Comparison of ENCODE assay signal across 10 cellular contexts in genomic region chr2:58107803-58108710, GRCh38.
DNase-seq lines count a peak whose midpoint lies in the region; ATAC-seq and TF ChIP-seq lines count a peak whose summit lies in the region.
"Had no signal": no experiment of that assay in that cellular context is flagged by ENCODE, and none has a peak within 500 bp of the region (broad histone marks: within the 10 kb centered on the region; RNA-seq: fewer than 3 reads in every experiment).

No MANE protein-coding gene starts in this region.

- CTCF ChIA-PET in activated CD8-positive, alpha-beta T cell treated with anti-CD3 and anti-CD28 coated beads for 36 hours (lab: Charles Lee) = interaction anchor here (1.3 kb wide), 1 partner anchor 9 kb away, joined by 4 read pairs; no protein-coding TSS in a partner anchor
- CTCF ChIA-PET in activated CD8-positive, alpha-beta T cell treated with anti-CD3 and anti-CD28 coated beads, Interleukin-2, amount 10 ng/mL, durations not matched to agents 7 days and 5 days (lab: Charles Lee) = no interaction called here

- intact Hi-C loops in activated CD8-positive, alpha-beta T cell treated with anti-CD3 and anti-CD28 coated beads for 36 hours (cut with micrococcal nuclease) = no loop called here

- TF ChIP-seq CTCF in activated CD8-positive, alpha-beta T cell treated with anti-CD3 and anti-CD28 coated beads for 36 hours (IDR thresholded peaks at IDR 0.05) = no peak
- no peak for TF ChIP-seq CTCF in fibroblast of the aortic adventitia (IDR thresholded peaks at IDR 0.05; ENCODE audit: insufficient read depth, low read length)

- H3K27ac Mint-ChIP-seq in activated CD8-positive, alpha-beta T cell treated with anti-CD3 and anti-CD28 coated beads for 36 hours = no peak overlapping the region
- no peak overlapping the region for H3K27ac Mint-ChIP-seq in activated CD8-positive, alpha-beta T cell treated with anti-CD3 and anti-CD28 coated beads, Interleukin-2, amount 10 ng/mL, durations not matched to agents 7 days and 5 days
- peak overlapping the region; percentile 71 for H3K27ac Mint-ChIP-seq in stimulated activated naive CD8-positive, alpha-beta T cell treated with anti-CD3 and anti-CD28 coated beads, Interleukin-15, Interleukin-2, amounts not matched to agents 100 ng/mL and 50 ng/mL, for 24 hours
- H3K27ac Mint-ChIP-seq: B cell had no signal

- H3K4me1 Mint-ChIP-seq in activated CD8-positive, alpha-beta T cell treated with anti-CD3 and anti-CD28 coated beads for 36 hours (ENCODE audit: low read depth) = peaks cover 11% of the 10 kb centered on the region
- H3K4me1 Mint-ChIP-seq in activated CD8-positive, alpha-beta T cell treated with anti-CD3 and anti-CD28 coated beads, Interleukin-2, amount 10 ng/mL, durations not matched to agents 7 days and 5 days (ENCODE audit: low read depth) = no peaks in the 10 kb centered on the region
- peaks cover 12% of the 10 kb centered on the region for H3K4me1 Mint-ChIP-seq in stimulated activated naive CD8-positive, alpha-beta T cell treated with anti-CD3 and anti-CD28 coated beads, Interleukin-15, Interleukin-2, amounts not matched to agents 100 ng/mL and 50 ng/mL, for 24 hours (ENCODE audit: low read depth)

- ATAC-seq in activated CD8-positive, alpha-beta T cell treated with anti-CD3 and anti-CD28 coated beads for 36 hours = peak; percentile 68
- no peak for ATAC-seq in activated CD8-positive, alpha-beta T cell treated with anti-CD3 and anti-CD28 coated beads, Interleukin-2, amount 10 ng/mL, durations not matched to agents 7 days and 5 days
- no peak for ATAC-seq in GM21528 (IDR thresholded peaks at IDR 0.05; ENCODE audit: low FRiP score, unreplicated experiment)

- H3K4me3 ChIP-seq in fibroblast of the aortic adventitia (ENCODE audit: low read depth, low read length) = peak overlapping the region; percentile 51

- no peak overlapping the region for H3K4me3 Mint-ChIP-seq in activated CD8-positive, alpha-beta T cell treated with anti-CD3 and anti-CD28 coated beads for 36 hours
- H3K4me3 Mint-ChIP-seq in activated CD8-positive, alpha-beta T cell treated with anti-CD3 and anti-CD28 coated beads, Interleukin-2, amount 10 ng/mL, durations not matched to agents 7 days and 5 days = no peak overlapping the region
- no peak overlapping the region for H3K4me3 Mint-ChIP-seq in stimulated activated naive CD8-positive, alpha-beta T cell treated with anti-CD3 and anti-CD28 coated beads, Interleukin-15, Interleukin-2, amounts not matched to agents 100 ng/mL and 50 ng/mL, for 24 hours
- H3K4me3 Mint-ChIP-seq: B cell had no signal

- peaks cover 9% of the 10 kb centered on the region for H3K36me3 Mint-ChIP-seq in activated CD8-positive, alpha-beta T cell treated with anti-CD3 and anti-CD28 coated beads for 36 hours (ENCODE audit: low read depth)
- peaks cover 6% of the 10 kb centered on the region for H3K36me3 Mint-ChIP-seq in activated CD8-positive, alpha-beta T cell treated with anti-CD3 and anti-CD28 coated beads, Interleukin-2, amount 10 ng/mL, durations not matched to agents 7 days and 5 days (ENCODE audit: low read depth)
- H3K36me3 Mint-ChIP-seq in stimulated activated naive CD8-positive, alpha-beta T cell treated with anti-CD3 and anti-CD28 coated beads, Interleukin-15, Interleukin-2, amounts not matched to agents 100 ng/mL and 50 ng/mL, for 24 hours (ENCODE audit: low read depth) = peaks cover 13% of the 10 kb centered on the region

- POLR2A ChIA-PET in activated CD8-positive, alpha-beta T cell treated with anti-CD3 and anti-CD28 coated beads for 36 hours (lab: Charles Lee) = interaction anchor here (0.7 kb wide), 1 partner anchor 129 kb away, joined by 3 read pairs; no protein-coding TSS in a partner anchor
- POLR2A ChIA-PET in activated CD8-positive, alpha-beta T cell treated with anti-CD3 and anti-CD28 coated beads, Interleukin-2, amount 10 ng/mL, durations not matched to agents 7 days and 5 days (lab: Charles Lee) = no interaction called here

- no peak for DNase-seq in activated CD8-positive, alpha-beta T cell treated with anti-CD3 and anti-CD28 coated beads for 36 hours
- no peak for DNase-seq in activated CD8-positive, alpha-beta T cell treated with anti-CD3 and anti-CD28 coated beads, Interleukin-2, amount 10 ng/mL, durations not matched to agents 7 days and 5 days
- DNase-seq in SIG-M5 treated with dmso at 0.1 percent for 504 hours (lab: John Stamatoyannopoulos, UW; ENCODE audit: unreplicated experiment) (peak; percentile 98), fibroblast of the aortic adventitia (ENCODE audit: low read depth) (peak; percentile 95), germinal center (ENCODE audit: low spot score) (no peak)
- DNase-seq in effector CD8-positive, alpha-beta T cell (lab: John Stamatoyannopoulos, UW) = no peak
- DNase-seq: left cardiac atrium had no signal

- H3K9me3 Mint-ChIP-seq in activated CD8-positive, alpha-beta T cell treated with anti-CD3 and anti-CD28 coated beads for 36 hours = no peaks in the 10 kb centered on the region
- no peaks in the 10 kb centered on the region for H3K9me3 Mint-ChIP-seq in activated CD8-positive, alpha-beta T cell treated with anti-CD3 and anti-CD28 coated beads, Interleukin-2, amount 10 ng/mL, durations not matched to agents 7 days and 5 days (ENCODE audit: insufficient read depth)
- no peaks in the 10 kb centered on the region for H3K9me3 Mint-ChIP-seq in stimulated activated naive CD8-positive, alpha-beta T cell treated with anti-CD3 and anti-CD28 coated beads, Interleukin-15, Interleukin-2, amounts not matched to agents 100 ng/mL and 50 ng/mL, for 24 hours

- no peaks in the 10 kb centered on the region for H3K27me3 Mint-ChIP-seq in activated CD8-positive, alpha-beta T cell treated with anti-CD3 and anti-CD28 coated beads for 36 hours
- no peaks in the 10 kb centered on the region for H3K27me3 Mint-ChIP-seq in activated CD8-positive, alpha-beta T cell treated with anti-CD3 and anti-CD28 coated beads, Interleukin-2, amount 10 ng/mL, durations not matched to agents 7 days and 5 days (ENCODE audit: low read depth)
- no peaks in the 10 kb centered on the region for H3K27me3 Mint-ChIP-seq in stimulated activated naive CD8-positive, alpha-beta T cell treated with anti-CD3 and anti-CD28 coated beads, Interleukin-15, Interleukin-2, amounts not matched to agents 100 ng/mL and 50 ng/mL, for 24 hours
- H3K27me3 Mint-ChIP-seq: B cell had no signal

Comparison
In these comparisons a context has a peak if more than half of its experiments do, and no peak if none do; other contexts are left out.
1. DNase-seq: peak in SIG-M5 treated with dmso at 0.1 percent for 504 hours (single experiment) and fibroblast of the aortic adventitia (single experiment); none in activated CD8-positive, alpha-beta T cell treated with anti-CD3 and anti-CD28 coated beads for 36 hours (single experiment), activated CD8-positive, alpha-beta T cell treated with anti-CD3 and anti-CD28 coated beads, Interleukin-2, amount 10 ng/mL, durations not matched to agents 7 days and 5 days (single experiment), effector CD8-positive, alpha-beta T cell (single experiment) and germinal center (single experiment).